9 cellular contexts compared by ENCODE assay signal in genomic region chr4:68163754-68164153, GRCh38. TPM values are rescaled to one million over a fixed set of nuclear protein-coding genes. Genes with fewer than 3 reads are reported as not detected.
"Had no signal": no experiment of that assay in that cellular context is flagged by ENCODE, and none has a peak within 500 bp of the region (broad histone marks: within the 10 kb centered on the region; RNA-seq: fewer than 3 reads in every experiment).

No MANE protein-coding gene starts in this region.

- FAIRE-seq: G401.6, GM12878, GM12891, GM12892, GM18507, GM19239 had no signal

- ATAC-seq: GM12878 had no signal

- DNase-seq: GDM1, GF-D8 had no signal

- H3K4me3 ChIP-seq: GM12878 had no signal

RNA-seq across cellular contexts. Expression of gene TMPRSS11F, which starts 34.1 kb away (rescaled TPM):
- total RNA-seq: G401, GM12878 had no signal
- polyA plus RNA-seq: GM12878 had no signal
